19 cellular contexts compared by ENCODE assay signal in the genomic region with DNA sequence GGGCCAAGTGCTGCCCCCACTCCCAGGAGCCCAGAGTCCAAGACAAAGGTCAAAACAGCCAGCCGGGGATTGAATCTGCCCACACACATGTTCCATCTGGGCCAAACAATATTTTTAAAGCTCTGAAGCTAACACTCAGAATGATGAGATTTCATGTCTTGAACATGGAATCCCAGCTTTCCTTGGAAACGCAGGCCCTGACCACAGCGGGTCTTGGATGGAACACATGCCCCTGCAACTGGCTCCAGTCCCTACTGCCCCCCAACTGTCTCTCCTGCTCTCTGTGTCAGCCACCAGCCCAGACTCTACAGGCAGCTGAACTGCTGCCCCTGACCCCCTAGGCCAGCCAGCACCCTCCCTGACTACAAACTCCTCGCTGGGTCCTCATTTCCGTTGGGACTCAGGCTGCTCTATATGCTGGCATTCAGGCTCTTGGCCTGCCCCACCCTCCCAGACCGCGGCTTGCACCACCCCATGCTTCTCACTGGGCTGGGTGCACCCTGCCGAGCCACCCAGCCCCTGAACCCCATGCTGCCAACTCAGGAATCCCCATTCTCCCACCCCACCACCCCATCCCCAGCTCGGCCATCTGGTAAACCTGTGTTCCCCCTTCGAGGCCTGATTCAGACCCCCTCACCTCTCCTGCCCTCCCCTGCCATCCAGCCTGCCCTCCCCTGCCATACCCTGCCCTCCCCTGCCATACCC.
A peak's percentile ranks its signal among the peaks of the same experiment; 100 is the strongest.
DNase-seq lines count a peak whose midpoint lies in the region; ATAC-seq and TF ChIP-seq lines count a peak whose summit lies in the region.
"Had no signal": no experiment of that assay in that cellular context is flagged by ENCODE, and none has a peak within 500 bp of the region (broad histone marks: within the 10 kb centered on the region; RNA-seq: fewer than 3 reads in every experiment).

No MANE protein-coding gene starts in this region.

- ATAC-seq in right cardiac atrium = no peak
- ATAC-seq: activated T-helper 17 cell treated with anti-CD3 and anti-CD28 coated beads, Interleukin-2, amount 50 U/mL, for 72 hours had no signal

- H3K4me1 ChIP-seq in right cardiac atrium (ENCODE audit: control insufficient read depth, insufficient read depth, low read length) (peaks cover 4% of the 10 kb centered on the region), ovary (ENCODE audit: insufficient read depth) (peaks cover 64% of the 10 kb centered on the region), uterus (peaks cover 20 to 58% of the 10 kb centered on the region in 2 donors)

- intact Hi-C loops in right cardiac atrium (cut with DNase I) = no loop called here
- intact Hi-C loops in ovary (cut with DNase I) = no loop called here
- intact Hi-C loops in uterus (cut with DNase I; ENCODE audit: low total_unique reads) = no loop called here

- TF ChIP-seq EP300 in ovary (IDR thresholded peaks at IDR 0.05) = no peak

- H3K27me3 ChIP-seq in right cardiac atrium (ENCODE audit: control insufficient read depth, insufficient read depth) (no peaks in the 10 kb centered on the region), ovary (no peaks in the 10 kb centered on the region), uterus (no peaks in the 10 kb centered on the region)
- H3K27me3 ChIP-seq: SJSA1 had no signal

- H3K4me3 ChIP-seq in right cardiac atrium (ENCODE audit: low read length) (no peak overlapping the region), ovary (no peak overlapping the region), uterus (no peak overlapping the region)
- H3K4me3 ChIP-seq: SJSA1 had no signal

- H3K27ac ChIP-seq in right cardiac atrium (ENCODE audit: low read length) (no peak overlapping the region), ovary (peak overlapping the region; percentile 65 to 71), uterus (peak overlapping the region; percentile 89 to 98)
- H3K27ac ChIP-seq: SJSA1 had no signal

- TF ChIP-seq CTCF in ovary (IDR thresholded peaks at IDR 0.05) (no peak), uterus (IDR thresholded peaks at IDR 0.05) (no peak)

- H3K36me3 ChIP-seq in ovary = no peaks in the 10 kb centered on the region
- H3K36me3 ChIP-seq in uterus = no peaks in the 10 kb centered on the region
- H3K36me3 ChIP-seq: SJSA1 had no signal

- TF ChIP-seq POLR2A in ovary (IDR thresholded peaks at IDR 0.05) = no peak
- TF ChIP-seq POLR2A in uterus (IDR thresholded peaks at IDR 0.05) = no peak

- peak; percentile 19 for DNase-seq in activated effector memory CD4-positive, alpha-beta T cell treated with anti-CD3 and anti-CD28 coated beads, Interleukin-2, amount 50 U/mL, for 16 hours
- DNase-seq in activated effector memory CD4-positive, alpha-beta T cell treated with Interleukin-2 at 50 U/mL for 16 hours = no peak
- DNase-seq in right cardiac atrium (peak in 2 of 3 donors; percentile 42 to 44), ovary (peak in 4 of 5 donors; percentile 24 to 39 (median 31)), uterus (peak; percentile 15 to 18), dermis blood vessel endothelial cell (no peak), anterior cingulate cortex (lab: John Stamatoyannopoulos, UW) (no peak), DMS153 treated with DMSO at 0.1 percent for 48 hours (lab: John Stamatoyannopoulos, UW; ENCODE audit: unreplicated experiment) (no peak)
- DNase-seq: activated B cell treated with CpG ODN at 0.5 μM for 24 hours; CD4-positive, CD25-positive, alpha-beta regulatory T cell; cerebellar nuclear complex; DND-41; Kasumi-1; kidney glomerular epithelial cell; NCI-H1105; OCI-M1; T-helper 2 cell had no signal

- 67% methylated on average over 10 of the region's 10 CpGs for WGBS in right cardiac atrium
- 38 to 56% (median 51%) methylated on average over 10 of the region's 10 CpGs for WGBS in ovary, 3 donors

- no peaks in the 10 kb centered on the region for H3K9me3 ChIP-seq in right cardiac atrium (ENCODE audit: control insufficient read depth, low read length)
- H3K9me3 ChIP-seq in ovary = no peaks in the 10 kb centered on the region
- no peaks in the 10 kb centered on the region for H3K9me3 ChIP-seq in uterus

Comparison
In these comparisons a context has a peak if more than half of its experiments do, and no peak if none do; other contexts are left out.
1. DNase-seq: peak in activated effector memory CD4-positive, alpha-beta T cell treated with anti-CD3 and anti-CD28 coated beads, Interleukin-2, amount 50 U/mL, for 16 hours (single experiment), right cardiac atrium (2 of 3), ovary (4 of 5) and uterus (2 of 2); none in activated effector memory CD4-positive, alpha-beta T cell treated with Interleukin-2 at 50 U/mL for 16 hours (single experiment), dermis blood vessel endothelial cell (single experiment), anterior cingulate cortex (0 of 58) and DMS153 treated with DMSO at 0.1 percent for 48 hours (single experiment).